In genomic region chr12:22543246-22544037, GRCh38 we compare ENCODE assay signal across 8 cellular contexts. TPM values are rescaled to one million over a fixed set of nuclear protein-coding genes. Genes with fewer than 3 reads are reported as not detected.
A peak's percentile ranks its signal among the peaks of the same experiment; 100 is the strongest.
DNase-seq lines count a peak whose midpoint lies in the region; ATAC-seq and TF ChIP-seq lines count a peak whose summit lies in the region.

No MANE protein-coding gene starts in this region.

- peak; percentile 44 for ATAC-seq in HG02943 (IDR thresholded peaks at IDR 0.05; ENCODE audit: low read depth, unreplicated experiment)

- H3K27me3 ChIP-seq in endocrine pancreas (ENCODE audit: control insufficient read depth, insufficient read depth, low read length) = no peaks in the 10 kb centered on the region

- POLR2A ChIA-PET in activated CD4-positive, alpha-beta memory T cell treated with anti-CD3 and anti-CD28 coated beads, Interleukin-2, amount 10 ng/mL, durations not matched to agents 7 days and 5 days (lab: Charles Lee) = interaction anchor here (0.7 to 4.0 kb wide), 15 partner anchors 8 to 497 kb away, joined by 3 to 72 read pairs (median 6); partner anchors contain the start of genes CMAS and ETNK1

- H3K36me3 Mint-ChIP-seq in activated CD4-positive, alpha-beta memory T cell treated with anti-CD3 and anti-CD28 coated beads, Interleukin-2, amount 10 ng/mL, durations not matched to agents 7 days and 5 days (ENCODE audit: low read depth) = peaks cover 52% of the 10 kb centered on the region
- H3K36me3 Mint-ChIP-seq in mesothelial cell of epicardium = peaks cover 4% of the 10 kb centered on the region

- peaks cover 48% of the 10 kb centered on the region for H3K4me1 Mint-ChIP-seq in activated CD4-positive, alpha-beta memory T cell treated with anti-CD3 and anti-CD28 coated beads, Interleukin-2, amount 10 ng/mL, durations not matched to agents 7 days and 5 days
- H3K4me1 Mint-ChIP-seq in mesothelial cell of epicardium = peaks cover 19% of the 10 kb centered on the region

- DNase-seq in NCI-H1417 (lab: John Stamatoyannopoulos, UW) = peak; percentile 68 to 91 (median 88)
- no peak for DNase-seq in NCI-H1417 treated with DMSO at 0.1 percent for 48 hours (lab: John Stamatoyannopoulos, UW)
- peak; percentile 46 for DNase-seq in NCI-H2171 (lab: John Stamatoyannopoulos, UW)
- peak; percentile 64 for DNase-seq in activated CD4-positive, alpha-beta memory T cell treated with anti-CD3 and anti-CD28 coated beads, Interleukin-2, amount 10 ng/mL, durations not matched to agents 7 days and 5 days
- DNase-seq in mesothelial cell of epicardium (ENCODE audit: low spot score in 2 of 2, unreplicated experiment in 2 of 2) = no peak
- peak; percentile 4 to 7 for DNase-seq in stimulated activated CD8-positive, alpha-beta memory T cell treated with anti-CD3 and anti-CD28 coated beads, Interleukin-4, amount 100 ng/mL, for 4 hours (ENCODE audit: low read depth in 2 of 2, low spot score in 1 of 2)

- H3K27me3 Mint-ChIP-seq in activated CD4-positive, alpha-beta memory T cell treated with anti-CD3 and anti-CD28 coated beads, Interleukin-2, amount 10 ng/mL, durations not matched to agents 7 days and 5 days = peaks cover 9% of the 10 kb centered on the region
- H3K27me3 Mint-ChIP-seq in mesothelial cell of epicardium (ENCODE audit: low read depth) = no peaks in the 10 kb centered on the region

- peak overlapping the region; percentile 96 for H3K27ac Mint-ChIP-seq in activated CD4-positive, alpha-beta memory T cell treated with anti-CD3 and anti-CD28 coated beads, Interleukin-2, amount 10 ng/mL, durations not matched to agents 7 days and 5 days
- H3K27ac Mint-ChIP-seq in mesothelial cell of epicardium = peak overlapping the region; percentile 96

- peaks cover 18% of the 10 kb centered on the region for H3K4me1 ChIP-seq in endocrine pancreas (ENCODE audit: control insufficient read depth, insufficient read depth, low read length)

- H3K4me3 ChIP-seq in endocrine pancreas (ENCODE audit: control insufficient read depth, insufficient read depth, low read length) = peak overlapping the region; percentile 89

- H3K9me3 ChIP-seq in endocrine pancreas (ENCODE audit: control insufficient read depth, low read length) = no peaks in the 10 kb centered on the region

- H3K9me3 Mint-ChIP-seq in activated CD4-positive, alpha-beta memory T cell treated with anti-CD3 and anti-CD28 coated beads, Interleukin-2, amount 10 ng/mL, durations not matched to agents 7 days and 5 days = no peaks in the 10 kb centered on the region
- H3K9me3 Mint-ChIP-seq in mesothelial cell of epicardium = no peaks in the 10 kb centered on the region

- CTCF ChIA-PET in activated CD4-positive, alpha-beta memory T cell treated with anti-CD3 and anti-CD28 coated beads, Interleukin-2, amount 10 ng/mL, durations not matched to agents 7 days and 5 days (lab: Charles Lee) = interaction anchor here (1.0 to 2.1 kb wide), 10 partner anchors 8 to 129 kb away, joined by 3 to 8 read pairs (median 6); partner anchors contain the start of gene ETNK1

- no peaks in the 10 kb centered on the region for H3K36me3 ChIP-seq in endocrine pancreas (ENCODE audit: control insufficient read depth, insufficient read depth, low read length)

- H3K9ac ChIP-seq in endocrine pancreas (ENCODE audit: control insufficient read depth, insufficient read depth, low read length) = peak overlapping the region; percentile 75

- peak overlapping the region; percentile 92 for H3K4me3 Mint-ChIP-seq in activated CD4-positive, alpha-beta memory T cell treated with anti-CD3 and anti-CD28 coated beads, Interleukin-2, amount 10 ng/mL, durations not matched to agents 7 days and 5 days
- H3K4me3 Mint-ChIP-seq in mesothelial cell of epicardium = peak overlapping the region; percentile 90

- no peak for TF ChIP-seq CTCF in mesothelial cell of epicardium (IDR thresholded peaks at IDR 0.05; ENCODE audit: unreplicated experiment)

RNA-seq across cellular contexts. Expression of gene C2CD5, which starts 0.9 kb away (rescaled TPM):
- total RNA-seq in activated CD4-positive, alpha-beta memory T cell treated with anti-CD3 and anti-CD28 coated beads, Interleukin-2, amount 10 ng/mL, durations not matched to agents 7 days and 5 days = 10 to 100 TPM; 52.6 to 52.7 TPM
- total RNA-seq in mesothelial cell of epicardium = 44.9 to 48.4 TPM (median 46.0 TPM) in 3 replicates

Comparison
In these comparisons a context has a peak if more than half of its experiments do, and no peak if none do; other contexts are left out.
1. DNase-seq: peak in NCI-H1417 (3 of 3), NCI-H2171 (single experiment), activated CD4-positive, alpha-beta memory T cell treated with anti-CD3 and anti-CD28 coated beads, Interleukin-2, amount 10 ng/mL, durations not matched to agents 7 days and 5 days (single experiment) and stimulated activated CD8-positive, alpha-beta memory T cell treated with anti-CD3 and anti-CD28 coated beads, Interleukin-4, amount 100 ng/mL, for 4 hours (2 of 2); none in NCI-H1417 treated with DMSO at 0.1 percent for 48 hours (single experiment) and mesothelial cell of epicardium (0 of 2).